ENCODE assay signal across 10 cellular contexts in the genomic region with DNA sequence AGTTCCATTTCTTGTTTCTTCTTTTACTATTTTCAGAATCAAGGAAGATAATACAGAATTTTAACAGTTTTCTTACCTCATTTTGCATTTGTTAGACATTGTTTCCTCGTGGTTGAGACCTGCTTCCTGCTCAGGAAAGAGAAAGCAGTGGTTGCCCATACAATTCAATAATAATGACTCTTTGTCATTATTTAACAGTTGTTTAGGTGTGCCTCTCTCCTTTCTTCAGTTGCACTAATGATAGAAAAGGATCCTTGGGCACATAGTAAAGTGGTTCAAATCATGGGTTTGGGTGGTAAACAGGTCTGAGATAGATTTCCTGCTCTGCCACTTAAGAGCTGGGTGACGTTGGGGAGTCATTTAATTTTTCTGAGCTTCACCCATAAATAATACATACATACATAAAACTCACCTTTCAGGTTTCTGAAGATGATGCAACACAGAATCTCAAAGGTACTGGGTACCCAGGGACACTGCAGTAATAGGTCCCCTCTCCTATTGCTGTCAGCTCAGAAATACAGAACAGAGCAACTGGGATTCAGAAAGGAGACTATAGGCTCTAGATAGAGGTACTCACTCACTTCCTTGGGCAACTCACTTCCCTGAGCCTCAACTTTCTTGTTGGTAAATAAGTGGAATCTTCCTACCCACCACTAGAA. TPM values are rescaled to one million over a fixed set of nuclear protein-coding genes. Genes with fewer than 3 reads are reported as not detected.
DNase-seq lines count a peak whose midpoint lies in the region; ATAC-seq, FAIRE-seq and TF ChIP-seq lines count a peak whose summit lies in the region.
"Had no signal": no experiment of that assay in that cellular context is flagged by ENCODE, and none has a peak within 500 bp of the region (broad histone marks: within the 10 kb centered on the region; RNA-seq: fewer than 3 reads in every experiment).

No MANE protein-coding gene starts in this region.

- H3K27me3 ChIP-seq in Caco-2 (replicated peaks; ENCODE audit: control insufficient read depth, insufficient read depth, low read length) (no peaks in the 10 kb centered on the region), bronchial epithelial cell (ENCODE audit: control insufficient read depth, insufficient read depth, low read length) (no peaks in the 10 kb centered on the region)

- no peak for ATAC-seq in HG03342 (IDR thresholded peaks at IDR 0.05; ENCODE audit: unreplicated experiment)
- ATAC-seq in GM19395 (IDR thresholded peaks at IDR 0.05; ENCODE audit: unreplicated experiment) = no peak

- H3K36me3 ChIP-seq in Caco-2 (ENCODE audit: control insufficient read depth, insufficient read depth, low read length) (no peaks in the 10 kb centered on the region), bronchial epithelial cell (ENCODE audit: control insufficient read depth, insufficient read depth, low read length) (peaks cover 12% of the 10 kb centered on the region)

- intact Hi-C loops in Caco-2 (cut with micrococcal nuclease; ENCODE audit: unreplicated experiment) = loop anchor here (1.0 to 5.0 kb wide), 5 partner anchors 17 to 243 kb away; no protein-coding TSS in a partner anchor

- CTCF ChIA-PET in Caco-2 (lab: Charles Lee) = interaction anchor here (1.0 to 1.4 kb wide), 2 partner anchors 132 to 244 kb away, joined by 3 to 4 read pairs; no protein-coding TSS in a partner anchor

- H3K27me3 Mint-ChIP-seq in Caco-2 (ENCODE audit: insufficient read depth, unreplicated experiment) = no peaks in the 10 kb centered on the region
- H3K27me3 Mint-ChIP-seq in progenitor cell of endocrine pancreas = peaks cover 50% of the 10 kb centered on the region

- H3K4me1 Mint-ChIP-seq in Caco-2 (ENCODE audit: low read depth, unreplicated experiment) = peaks cover 16% of the 10 kb centered on the region
- H3K4me1 Mint-ChIP-seq in progenitor cell of endocrine pancreas (ENCODE audit: low read depth) = peaks cover 13% of the 10 kb centered on the region

- H3K4me3 ChIP-seq in Caco-2 (ENCODE audit: low read depth, low read length) (no peak overlapping the region), bronchial epithelial cell (ENCODE audit: low read depth, low read length) (no peak overlapping the region)

- H3K27ac Mint-ChIP-seq in Caco-2 (ENCODE audit: unreplicated experiment) (peak overlapping the region; percentile 59), progenitor cell of endocrine pancreas (peak overlapping the region; percentile 2)

- DNase-seq in Caco-2 (peak in 1 of 2 experiments; percentile 51), bronchial epithelial cell (ENCODE audit: low read depth) (peak; percentile 53), progenitor cell of endocrine pancreas (ENCODE audit: low spot score, unreplicated experiment) (no peak), AG20443 (ENCODE audit: low spot score) (no peak), activated gamma-delta T cell treated with Interleukin-2 at 50 U/mL for 16 hours (no peak)

- no peaks in the 10 kb centered on the region; the same call in 1 of the 2 replicates for H3K9me3 ChIP-seq in Caco-2

- peaks cover 10% of the 10 kb centered on the region for H3K36me3 Mint-ChIP-seq in Caco-2 (ENCODE audit: insufficient read depth, unreplicated experiment)
- H3K36me3 Mint-ChIP-seq in progenitor cell of endocrine pancreas (ENCODE audit: insufficient read depth) = no peaks in the 10 kb centered on the region

- FAIRE-seq in bronchial epithelial cell (lab: Jason Lieb, UNC) = no peak
- FAIRE-seq: HTR-8/SVneo, RCC 7860 had no signal

- peaks cover 46% of the 10 kb centered on the region for H3K4me1 ChIP-seq in Caco-2

- no peak for TF ChIP-seq EP300 in Ishikawa (IDR thresholded peaks at IDR 0.05; ENCODE audit: borderline replicate concordance)

- POLR2A ChIA-PET in Caco-2 (lab: Charles Lee) = interaction anchor here (0.6 to 1.8 kb wide), 3 partner anchors 17 to 85 kb away, joined by 4 to 6 read pairs (median 5); no protein-coding TSS in a partner anchor

- H3K4me3 Mint-ChIP-seq in Caco-2 (ENCODE audit: unreplicated experiment) (peak overlapping the region; percentile 31), progenitor cell of endocrine pancreas (ENCODE audit: low read depth) (no peak overlapping the region)

- TF ChIP-seq CTCF in Caco-2 (IDR thresholded peaks at IDR 0.05; ENCODE audit: insufficient read depth in 1 of 2, low read depth in 1 of 2, low read length in 1 of 2, severe bottlenecking in 1 of 2, unreplicated experiment in 1 of 2) = no peak
- TF ChIP-seq CTCF in bronchial epithelial cell (IDR thresholded peaks at IDR 0.05; ENCODE audit: insufficient read depth, low read length, severe bottlenecking) = no peak
- TF ChIP-seq CTCF in progenitor cell of endocrine pancreas (IDR thresholded peaks at IDR 0.05; ENCODE audit: unreplicated experiment) = no peak

- BruUV-seq in Caco-2 (replicated peaks; lab: Mats Ljungman, UMichigan) = no TSS peak

- TF ChIP-seq RAD21 in Ishikawa (IDR thresholded peaks at IDR 0.05; ENCODE audit: low read depth) = no peak

- H3K9me3 Mint-ChIP-seq in Caco-2 (ENCODE audit: unreplicated experiment) = no peaks in the 10 kb centered on the region
- H3K9me3 Mint-ChIP-seq in progenitor cell of endocrine pancreas (ENCODE audit: low read depth) = no peaks in the 10 kb centered on the region

TF ChIP-seq in Ishikawa, 13 proteins besides CTCF, POLR2A, EP300 and RAD21:
- TF ChIP-seq FOXM1 (IDR thresholded peaks at IDR 0.05; ENCODE audit: borderline replicate concordance, low read depth) (no peak), CEBPB (IDR thresholded peaks at IDR 0.05) (peak; percentile 71)

RNA-seq across cellular contexts. Expression of a gene that starts 34.8 kb away (rescaled TPM):
- 50.4 and 61.4 TPM in 2 replicates for total RNA-seq in Caco-2 (2022)
- total RNA-seq in bronchial epithelial cell = 254 and 319 TPM in 2 replicates
- total RNA-seq in progenitor cell of endocrine pancreas = 1.9 and 3.8 TPM in 2 replicates

Comparison
In these comparisons a context has a peak if more than half of its experiments do, and no peak if none do; other contexts are left out.
1. RNA of a gene that starts 34.8 kb away (total RNA-seq): 254 to 319 TPM in bronchial epithelial cell and 50.4 to 61.4 TPM in Caco-2; 1.9 to 3.8 TPM in progenitor cell of endocrine pancreas; every median in the first group is over 10 times any median in the second.